In genomic region chr2:210072922-210073509, GRCh38 we compare ENCODE assay signal across 8 cellular contexts.
DNase-seq lines count a peak whose midpoint lies in the region; ATAC-seq and TF ChIP-seq lines count a peak whose summit lies in the region.

No MANE protein-coding gene starts in this region.

- H2AFZ ChIP-seq in neuronal stem cell (ENCODE audit: low read length), result no peak overlapping the region

- WGBS in body of pancreas, 2 donors, result 2 to 6% methylated on average over 2 of the region's 2 CpGs
- no CpG with 5 or more reads among the region's 2 CpGs for WGBS in neuronal stem cell (ENCODE audit: extremely low coverage in 2 of 2, insufficient read length in 2 of 2, insufficient replicate concordance in 1 of 2), 2 donors

- H3K27me3 ChIP-seq in body of pancreas, result no peaks in the 10 kb centered on the region
- H3K27me3 ChIP-seq in neuronal stem cell (ENCODE audit: control insufficient read depth in 3 of 3, insufficient read depth in 3 of 3, low read depth in 1 of 3, low read length in 3 of 3), result no peaks in the 10 kb centered on the region

- no peak overlapping the region for H2BK15ac ChIP-seq in neuronal stem cell (ENCODE audit: low read length)

- no peak overlapping the region for H3K4me2 ChIP-seq in neuronal stem cell (ENCODE audit: insufficient read depth, low read length, poor library complexity, severe bottlenecking)

- H3K4ac ChIP-seq in neuronal stem cell (ENCODE audit: low read length), result no peak overlapping the region

- H3K36me3 ChIP-seq in body of pancreas (replicated peaks in 1 of 2; ENCODE audit: insufficient read depth in 1 of 2, low read depth in 2 of 2), result no peaks in the 10 kb centered on the region
- H3K36me3 ChIP-seq in neuronal stem cell (replicated peaks in 1 of 2; ENCODE audit: control insufficient read depth in 2 of 2, insufficient read depth in 2 of 2, low read length in 2 of 2), result no peaks in the 10 kb centered on the region

- no peak overlapping the region for H3K9ac ChIP-seq in neuronal stem cell (ENCODE audit: low read depth, low read length, poor library complexity)

- TF ChIP-seq POLR2A in NB4 (IDR thresholded peaks at IDR 0.05; ENCODE audit: extremely low read depth, insufficient read length) (no peak), body of pancreas (IDR thresholded peaks at IDR 0.05) (no peak)

- no peak overlapping the region for H2BK5ac ChIP-seq in neuronal stem cell (ENCODE audit: low read length)

- no peak overlapping the region for H3K18ac ChIP-seq in neuronal stem cell (ENCODE audit: low read length)

- H3K23ac ChIP-seq in neuronal stem cell (ENCODE audit: low read depth, low read length, poor library complexity), result no peak overlapping the region

- H3K27ac ChIP-seq in body of pancreas, result peak overlapping the region in 1 of 4 donors; percentile 58
- no peak overlapping the region for H3K27ac ChIP-seq in caudate nucleus (ENCODE audit: low read depth, low read length)
- no peak overlapping the region for H3K27ac ChIP-seq in neuronal stem cell (replicated peaks; ENCODE audit: low read length)

- H3K79me1 ChIP-seq in neuronal stem cell (ENCODE audit: low read depth, low read length), result no peaks in the 10 kb centered on the region

- no peak overlapping the region for H2AK5ac ChIP-seq in neuronal stem cell (ENCODE audit: low read depth, low read length)

- no peak overlapping the region for H4K91ac ChIP-seq in neuronal stem cell (ENCODE audit: low read depth, low read length, poor library complexity)

- DNase-seq in A172 (ENCODE audit: low spot score) (peak; percentile 37), GM12865 (ENCODE audit: low read depth) (peak; percentile 45), HFF-Myc (ENCODE audit: extremely low read depth, low read depth) (peak; percentile 5), NB4 (ENCODE audit: low read depth) (peak; percentile 60), body of pancreas (peak in 3 of 4 donors; percentile 16 to 58 (median 26)), lung microvascular endothelial cell (ENCODE audit: low read depth in 2 of 2) (peak; percentile 58 to 64), caudate nucleus (lab: John Stamatoyannopoulos, UW) (no peak), neuronal stem cell (ENCODE audit: low spot score) (no peak)

- intact Hi-C loops in body of pancreas (cut with DNase I), result no loop called here

- no peak overlapping the region for H2BK12ac ChIP-seq in neuronal stem cell (ENCODE audit: low read length)

- H3K4me3 ChIP-seq in GM12865 (ENCODE audit: low read depth, low read length), result no peak overlapping the region
- H3K4me3 ChIP-seq in HFF-Myc (replicated peaks; ENCODE audit: low read depth, low read length), result no peak overlapping the region
- no peak overlapping the region for H3K4me3 ChIP-seq in NB4 (ENCODE audit: low read depth, low read length)
- H3K4me3 ChIP-seq in body of pancreas, result no peak overlapping the region
- H3K4me3 ChIP-seq in neuronal stem cell (ENCODE audit: low read length in 2 of 2), result no peak overlapping the region

- H3K9me3 ChIP-seq in body of pancreas (no peaks in the 10 kb centered on the region), neuronal stem cell (replicated peaks in 1 of 2; ENCODE audit: control insufficient read depth in 2 of 2, insufficient read depth in 1 of 2, low read depth in 1 of 2, low read length in 2 of 2) (no peaks in the 10 kb centered on the region)

- H3K4me1 ChIP-seq in body of pancreas (peaks cover 9% of the 10 kb centered on the region), neuronal stem cell (ENCODE audit: control insufficient read depth in 2 of 2, insufficient read depth in 1 of 2, low read depth in 1 of 2, low read length in 2 of 2) (peaks cover 0 to 1% of the 10 kb centered on the region in 2 donors)

- no peak overlapping the region for H2BK120ac ChIP-seq in neuronal stem cell (ENCODE audit: low read depth, low read length)

- H4K8ac ChIP-seq in neuronal stem cell (ENCODE audit: low read depth, low read length), result no peak overlapping the region

- no peak overlapping the region for H3K14ac ChIP-seq in neuronal stem cell (ENCODE audit: low read length)

- TF ChIP-seq CTCF in GM12865 (IDR thresholded peaks at IDR 0.05; ENCODE audit: insufficient read depth, low read depth, low read length, missing control alignments) (peak; percentile 54), HFF-Myc (IDR thresholded peaks at IDR 0.05; ENCODE audit: low read depth, low read length, missing control alignments) (peak; percentile 63), NB4 (IDR thresholded peaks at IDR 0.05; ENCODE audit: low read depth, low read length) (peak; percentile 56), body of pancreas (IDR thresholded peaks at IDR 0.05) (peak in 6 of 7 experiments; percentile 48 to 78 (median 70))

- peak; percentile 87 for ATAC-seq in body of pancreas

Comparison
In these comparisons a context has a peak if more than half of its experiments do, and no peak if none do; other contexts are left out.
1. DNase-seq: peak in A172 (single experiment), GM12865 (single experiment), HFF-Myc (single experiment), NB4 (single experiment), body of pancreas (3 of 4) and lung microvascular endothelial cell (2 of 2); none in caudate nucleus (0 of 61) and neuronal stem cell (single experiment).
2. Peak in every context shown above with its lines, with median percentiles within 50 percentile points of each other: CTCF ChIP-seq.